In the genomic region with DNA sequence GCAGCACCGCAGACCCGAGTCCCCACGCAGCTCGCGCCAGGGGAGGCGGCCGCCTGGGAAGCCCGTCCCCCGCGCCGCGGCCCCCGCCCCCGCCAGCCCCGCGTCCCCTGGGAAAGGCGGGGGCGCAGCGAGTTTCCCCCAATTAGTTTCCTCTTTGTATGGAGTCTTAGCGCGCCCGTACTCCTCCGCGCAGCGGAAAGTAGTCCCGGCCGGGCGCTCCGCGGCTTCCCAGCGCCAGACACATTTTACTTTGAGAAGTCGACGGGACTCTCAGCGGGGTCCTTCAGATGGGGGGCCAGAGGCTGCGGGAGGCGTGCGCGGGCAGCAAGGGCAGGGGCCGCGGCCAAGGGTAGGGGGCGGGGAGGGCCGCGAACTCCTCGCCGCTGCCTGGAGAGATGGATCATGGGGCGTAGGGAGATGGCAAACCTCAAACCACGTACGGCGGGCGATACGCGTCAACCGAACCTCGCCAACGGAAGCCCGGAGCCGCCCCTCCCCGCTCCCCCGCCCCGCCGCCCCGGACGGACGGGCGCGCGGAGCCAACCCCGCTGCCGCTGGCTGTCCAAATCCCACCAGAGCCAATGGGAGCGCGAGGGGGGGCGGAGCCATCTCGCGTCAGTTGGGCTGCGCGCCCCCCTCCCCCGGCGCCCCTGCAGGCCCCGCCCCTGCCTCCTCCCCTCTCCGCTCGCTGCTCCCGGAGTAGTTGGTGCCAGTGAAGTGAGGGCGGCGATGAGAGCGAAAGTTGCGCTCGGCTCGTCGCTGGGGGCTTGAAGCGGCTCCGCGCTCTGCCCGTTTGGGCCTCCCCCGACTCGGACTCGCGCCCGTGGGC, we compare ENCODE assay signal across 8 cellular contexts. TPM values are rescaled to one million over a fixed set of nuclear protein-coding genes. Genes with fewer than 3 reads are reported as not detected.
A peak's percentile ranks its signal among the peaks of the same experiment; 100 is the strongest.
DNase-seq lines count a peak whose midpoint lies in the region; ATAC-seq lines count a peak whose summit lies in the region.

A gene (plus strand): TSS at position 706 of the 829 bp plus-strand sequence. CDS start 238 bp downstream, outside the sequence.

- H3K4me3 Mint-ChIP-seq in IgD-negative memory B cell = peak within 1 kb of the TSS; percentile 92 to 99 (median 95)

- H3K9me3 Mint-ChIP-seq in IgD-negative memory B cell = no peaks in the 10 kb centered on the region

- H3K27ac Mint-ChIP-seq in IgD-negative memory B cell = peak within 1 kb of the TSS; percentile 89 to 100 (median 97)

- peak; percentile 89 for DNase-seq in DMS114 treated with DMSO at 0.1 percent for 48 hours (lab: John Stamatoyannopoulos, UW; ENCODE audit: unreplicated experiment)
- peak; percentile 96 for DNase-seq in OCI-M1 (lab: John Stamatoyannopoulos, UW)
- DNase-seq in activated T-cell treated with anti-CD3 and anti-CD28 coated beads for 24 hours (ENCODE audit: low read depth) = peak; percentile 97
- DNase-seq in epidermal melanocyte (ENCODE audit: insufficient read length, low spot score) = peak; percentile 96
- DNase-seq in middle frontal gyrus (ENCODE audit: extremely low spot score, low spot score) = peak; percentile 95
- peak; percentile 95 to 98 for DNase-seq in stimulated activated CD8-positive, alpha-beta memory T cell treated with anti-CD3 and anti-CD28 coated beads, Interleukin-2, amount 100 ng/mL, for 1 hour (ENCODE audit: low read depth in 2 of 2)

- peaks cover 7 to 23% (median 14%) of the 10 kb centered on the region in 3 donors for H3K4me1 Mint-ChIP-seq in IgD-negative memory B cell

- peak; percentile 70 for ATAC-seq in GM21576 (IDR thresholded peaks at IDR 0.05; ENCODE audit: unreplicated experiment)

- H3K27me3 Mint-ChIP-seq in IgD-negative memory B cell = no peaks in the 10 kb centered on the region

- no peaks in the 10 kb centered on the region for H3K36me3 Mint-ChIP-seq in IgD-negative memory B cell

RNA-seq across cellular contexts. Expression of the gene that starts here (rescaled TPM):
- polyA plus RNA-seq in IgD-negative memory B cell = 1.2 TPM

Comparison
In these comparisons a context has a peak if more than half of its experiments do, and no peak if none do; other contexts are left out.
1. Peak in every context shown above with its lines: DNase-seq and ATAC-seq.